In genomic region chr17:76199466-76199865, GRCh38 we compare ENCODE assay signal across 14 cellular contexts. TPM values are rescaled to one million over a fixed set of nuclear protein-coding genes. Genes with fewer than 3 reads are reported as not detected.
DNase-seq lines count a peak whose midpoint lies in the region; ATAC-seq and TF ChIP-seq lines count a peak whose summit lies in the region.
"Had no signal": no experiment of that assay in that cellular context is flagged by ENCODE, and none has a peak within 500 bp of the region (broad histone marks: within the 10 kb centered on the region; RNA-seq: fewer than 3 reads in every experiment).

No MANE protein-coding gene starts in this region.

- H3K36me3 ChIP-seq in SK-N-SH (replicated peaks in 1 of 2; ENCODE audit: control insufficient read depth in 1 of 2, insufficient read depth in 2 of 2, low read length in 1 of 2) (no peaks in the 10 kb centered on the region), H7 (replicated peaks; ENCODE audit: control insufficient read depth, insufficient read depth, low read length) (no peaks in the 10 kb centered on the region)
- H3K36me3 ChIP-seq: sigmoid colon, tibial artery had no signal

- peak; percentile 81 for ATAC-seq in activated B cell treated with CpG ODN at 0.5 μM for 24 hours (ENCODE audit: low read depth)
- ATAC-seq in memory B cell (ENCODE audit: low read depth), result peak; percentile 50
- ATAC-seq in GM18909 (IDR thresholded peaks at IDR 0.05; ENCODE audit: poor library complexity, unreplicated experiment), result no peak
- ATAC-seq: Panc1 had no signal

- H3K4me3 ChIP-seq in SK-N-SH (ENCODE audit: low read depth in 2 of 2, low read length in 1 of 2) (no peak overlapping the region), H7 (ENCODE audit: insufficient read depth, low read depth, low read length) (no peak overlapping the region)
- H3K4me3 ChIP-seq: sigmoid colon, tibial artery had no signal

- WGBS in SK-N-SH (ENCODE audit: low lambda C conversion rate), result 76% methylated on average over 4 of the region's 4 CpGs

- H3K27me3 Mint-ChIP-seq in activated B cell treated with CpG ODN at 0.5 μM for 24 hours (no peaks in the 10 kb centered on the region), memory B cell (no peaks in the 10 kb centered on the region)

- H3K4me1 ChIP-seq in SK-N-SH (ENCODE audit: control insufficient read depth in 1 of 2, insufficient read depth in 2 of 2, low read depth in 1 of 2, low read length in 1 of 2), result peaks cover 4 to 10% of the 10 kb centered on the region in 2 experiments; a peak in 3 of 4 replicates

- CTCF ChIA-PET in activated B cell treated with CpG ODN at 0.5 μM for 24 hours (lab: Charles Lee), result interaction anchor here (1.3 kb wide), 1 partner anchor 16 kb away, joined by 3 read pairs; no protein-coding TSS in a partner anchor
- CTCF ChIA-PET in SK-N-SH (lab: Yijun Ruan, JAX), result interaction anchor here (0.8 to 5.8 kb wide), 4 partner anchors 17 to 99 kb away, joined by 3 to 47 read pairs (median 4); no protein-coding TSS in a partner anchor

- H3F3A ChIP-seq in SK-N-SH (replicated peaks; ENCODE audit: insufficient read depth), result peaks cover 2% of the 10 kb centered on the region

- TF ChIP-seq CTCF in activated B cell treated with CpG ODN at 0.5 μM for 24 hours (IDR thresholded peaks at IDR 0.05) (no peak), SK-N-SH (IDR thresholded peaks at IDR 0.05) (no peak)

- H3K79me2 ChIP-seq in SK-N-SH (ENCODE audit: insufficient read depth), result no peaks in the 10 kb centered on the region

- H3K9me3 Mint-ChIP-seq in activated B cell treated with CpG ODN at 0.5 μM for 24 hours (no peaks in the 10 kb centered on the region), memory B cell (no peaks in the 10 kb centered on the region)
- H3K9me3 Mint-ChIP-seq: nephron had no signal

- H3K9me3 ChIP-seq in SK-N-SH, result no peaks in the 10 kb centered on the region
- H3K9me3 ChIP-seq: sigmoid colon, tibial artery had no signal

- no peak overlapping the region for H3K27ac Mint-ChIP-seq in activated B cell treated with CpG ODN at 0.5 μM for 24 hours
- no peak overlapping the region for H3K27ac Mint-ChIP-seq in memory B cell
- H3K27ac Mint-ChIP-seq: nephron had no signal

- POLR2A ChIA-PET in activated B cell treated with CpG ODN at 0.5 μM for 24 hours (lab: Charles Lee), result interaction anchor here (0.6 to 1.7 kb wide), 12 partner anchors 9 to 683 kb away, joined by 3 to 10 read pairs (median 5); partner anchors contain the start of gene TSEN54
- POLR2A ChIA-PET in SK-N-SH (lab: Yijun Ruan, JAX), result no interaction called here

- H3K4me1 Mint-ChIP-seq in activated B cell treated with CpG ODN at 0.5 μM for 24 hours, result peaks cover 26% of the 10 kb centered on the region
- H3K4me1 Mint-ChIP-seq in memory B cell, result no peaks in the 10 kb centered on the region
- H3K4me1 Mint-ChIP-seq: nephron had no signal

- no peak overlapping the region for H3K4me2 ChIP-seq in SK-N-SH

- no peak for TF ChIP-seq EP300 in SK-N-SH (IDR thresholded peaks at IDR 0.05; ENCODE audit: borderline replicate concordance in 1 of 2, low read depth in 1 of 2, low read length in 1 of 2)

- TF ChIP-seq RAD21 in SK-N-SH (IDR thresholded peaks at IDR 0.05; ENCODE audit: low read length), result no peak

- no peaks in the 10 kb centered on the region for H3K9me2 ChIP-seq in SK-N-SH

- no peak overlapping the region for H3K9ac ChIP-seq in SK-N-SH

- no peak overlapping the region for H3K4me3 Mint-ChIP-seq in activated B cell treated with CpG ODN at 0.5 μM for 24 hours
- no peak overlapping the region for H3K4me3 Mint-ChIP-seq in memory B cell
- H3K4me3 Mint-ChIP-seq: nephron had no signal

- H3K36me3 Mint-ChIP-seq in activated B cell treated with CpG ODN at 0.5 μM for 24 hours (ENCODE audit: low read depth) (no peaks in the 10 kb centered on the region), memory B cell (no peaks in the 10 kb centered on the region)

- H3K27me3 ChIP-seq in SK-N-SH (ENCODE audit: insufficient read depth) (no peaks in the 10 kb centered on the region), H7 (ENCODE audit: control insufficient read depth, insufficient read depth, low read length) (no peaks in the 10 kb centered on the region)
- H3K27me3 ChIP-seq: sigmoid colon had no signal

- no peaks in the 10 kb centered on the region for H4K20me1 ChIP-seq in SK-N-SH (ENCODE audit: insufficient read depth)

- H3K27ac ChIP-seq in SK-N-SH (ENCODE audit: low read depth in 2 of 2, low read length in 1 of 2), result no peak overlapping the region
- H3K27ac ChIP-seq: sigmoid colon, tibial artery had no signal

- intact Hi-C loops in activated B cell treated with CpG ODN at 0.5 μM for 24 hours (cut with micrococcal nuclease), result loop anchor here (5.0 kb wide), 1 partner anchor 38 kb away; no protein-coding TSS in a partner anchor

- DNase-seq in activated B cell treated with CpG ODN at 0.5 μM for 24 hours, result no peak
- DNase-seq in activated T-cell treated with anti-CD3 and anti-CD28 coated beads, Interleukin-2, amount 50 U/mL, for 1 hour, result peak; percentile 64
- DNase-seq in memory B cell (ENCODE audit: low spot score in 2 of 2), result no peak
- DNase-seq in stimulated activated CD8-positive, alpha-beta memory T cell treated with anti-CD3 and anti-CD28 coated beads, Interleukin-7, amount 100 ng/mL, for 4 hours (ENCODE audit: low read depth in 2 of 2), result peak; percentile 52 to 64
- DNase-seq in SK-N-SH, result no peak
- DNase-seq in 8988T, result no peak
- DNase-seq in H7, result no peak
- DNase-seq: NCI-H2029 treated with DMSO at 0.1 percent for 48 hours, sigmoid colon, tibial artery had no signal

- H2AFZ ChIP-seq in SK-N-SH (ENCODE audit: low read depth), result no peak overlapping the region

TF ChIP-seq in SK-N-SH, 30 proteins besides CTCF, POLR2A, EP300 and RAD21 (continues in another document):
- TF ChIP-seq MXI1 (IDR thresholded peaks at IDR 0.05; ENCODE audit: low read depth, low read length), result no peak
- no peak for TF ChIP-seq IRF3 (IDR thresholded peaks at IDR 0.05; ENCODE audit: low read depth, low read length)
- no peak for TF ChIP-seq NFIC (IDR thresholded peaks at IDR 0.05; ENCODE audit: borderline replicate concordance)
- TF ChIP-seq FOSL2 (IDR thresholded peaks at IDR 0.05; ENCODE audit: borderline replicate concordance, low read depth), result no peak
- no peak for TF ChIP-seq MAX (IDR thresholded peaks at IDR 0.05; ENCODE audit: low read depth)
- no peak for TF ChIP-seq NRF1 (IDR thresholded peaks at IDR 0.05; ENCODE audit: low read depth, low read length)
- no peak for TF ChIP-seq USF2 (IDR thresholded peaks at IDR 0.05; ENCODE audit: borderline replicate concordance, low read depth, low read length)
- TF ChIP-seq MEF2A (IDR thresholded peaks at IDR 0.05; ENCODE audit: borderline replicate concordance, low read depth), result no peak
- TF ChIP-seq TCF12 (IDR thresholded peaks at IDR 0.05), result no peak
- TF ChIP-seq JUND (IDR thresholded peaks at IDR 0.05), result no peak
- TF ChIP-seq CHD2 (IDR thresholded peaks at IDR 0.05; ENCODE audit: low read length, partially characterized antibody), result no peak
- TF ChIP-seq PBX3 (IDR thresholded peaks at IDR 0.05), result no peak

RNA-seq across cellular contexts. Expression of gene RNF157, which starts 40.8 kb away (rescaled TPM):
- total RNA-seq in activated B cell treated with CpG ODN at 0.5 μM for 24 hours, result 3.1 and 3.5 TPM in 2 replicates
- 5.2 TPM in 2 replicates for polyA plus RNA-seq in SK-N-SH (2012; rRNA removed)
- polyA plus RNA-seq in SK-N-SH (2012; cell fraction: cytosol; rRNA removed), result 4.1 and 6.3 TPM in 2 replicates
- 5.5 and 8.1 TPM in 2 replicates for polyA plus RNA-seq in SK-N-SH (2012; cell fraction: nucleus; rRNA removed)
- 4.2 and 5.6 TPM in 2 replicates for total RNA-seq in H7 (2014; rRNA removed; shearing (Covaris generic))

RNA-seq across cellular contexts. Expression of gene FOXJ1, which starts 58.4 kb away (rescaled TPM):
- 0.39 and 0.44 TPM in 2 replicates for total RNA-seq in activated B cell treated with CpG ODN at 0.5 μM for 24 hours
- not detected in 2 replicates for polyA plus RNA-seq in SK-N-SH (2012; rRNA removed)
- 0.01 TPM in 2 replicates for polyA plus RNA-seq in SK-N-SH (2012; cell fraction: cytosol; rRNA removed)
- 0.07 and 0.09 TPM in 2 replicates for polyA plus RNA-seq in SK-N-SH (2012; cell fraction: nucleus; rRNA removed)
- total RNA-seq in H7 (2014; rRNA removed; shearing (Covaris generic)), result 2.0 and 3.3 TPM in 2 replicates
- total RNA-seq: cardiac septum had no signal

Comparison
In these comparisons a context has a peak if more than half of its experiments do, and no peak if none do; other contexts are left out.
1. DNase-seq: peak in activated T-cell treated with anti-CD3 and anti-CD28 coated beads, Interleukin-2, amount 50 U/mL, for 1 hour (single experiment) and stimulated activated CD8-positive, alpha-beta memory T cell treated with anti-CD3 and anti-CD28 coated beads, Interleukin-7, amount 100 ng/mL, for 4 hours (2 of 2); none in activated B cell treated with CpG ODN at 0.5 μM for 24 hours (single experiment), memory B cell (0 of 2), SK-N-SH (single experiment), 8988T (single experiment) and H7 (single experiment).